In the genomic region with DNA sequence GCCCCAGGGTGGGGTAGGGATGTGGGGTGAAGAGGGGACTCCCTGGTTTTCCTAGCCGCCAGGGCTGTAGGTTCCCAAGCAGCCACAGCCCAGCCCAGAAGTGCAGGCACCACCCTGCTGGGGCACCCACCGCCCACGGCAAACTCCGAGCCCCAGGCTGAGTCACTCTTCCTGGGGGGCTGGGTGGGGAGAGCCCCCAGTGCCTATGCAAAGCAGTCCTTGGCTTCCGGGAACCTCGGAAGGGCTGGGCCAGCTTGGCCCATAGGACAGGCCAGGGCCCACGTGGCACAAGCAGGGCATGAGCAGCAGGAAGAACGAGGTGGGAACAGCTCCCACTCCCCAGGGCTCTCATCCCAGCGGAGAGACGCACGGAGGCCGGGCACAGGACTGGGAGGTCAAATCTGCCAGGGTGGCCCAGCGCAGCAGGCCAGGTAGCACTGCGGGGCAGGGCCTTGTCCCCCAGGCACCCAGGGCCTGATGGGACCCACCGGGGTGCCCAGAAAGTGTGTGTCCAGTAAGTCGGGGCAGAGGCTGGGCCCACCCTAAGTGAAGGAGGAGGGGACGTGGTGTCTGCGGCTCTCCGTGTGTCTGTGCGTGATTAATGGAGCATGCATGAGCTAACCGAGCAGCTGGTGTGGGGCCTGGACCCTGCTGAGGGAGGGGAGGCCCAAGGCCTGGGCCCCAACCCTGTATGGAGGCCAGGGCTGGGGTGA, we compare ENCODE assay signal across 9 cellular contexts. TPM values are rescaled to one million over a fixed set of nuclear protein-coding genes. Genes with fewer than 3 reads are reported as not detected.
A peak's percentile ranks its signal among the peaks of the same experiment; 100 is the strongest.
DNase-seq lines count a peak whose midpoint lies in the region; ATAC-seq and TF ChIP-seq lines count a peak whose summit lies in the region.
"Had no signal": no experiment of that assay in that cellular context is flagged by ENCODE, and none has a peak within 500 bp of the region (broad histone marks: within the 10 kb centered on the region; RNA-seq: fewer than 3 reads in every experiment).

No MANE protein-coding gene starts in this region.

- peaks cover 11 to 42% (median 33%) of the 10 kb centered on the region in 4 donors for H3K4me1 ChIP-seq in stomach

- H3K36me3 ChIP-seq in stomach, result no peaks in the 10 kb centered on the region

- no peak for TF ChIP-seq CTCF in stomach (IDR thresholded peaks at IDR 0.05)

- H3K27ac ChIP-seq in stomach, result peak overlapping the region in 2 of 5 donors; percentile 6 to 38

- in situ Hi-C loops in G401 (cut with HindIII; ENCODE audit: low sequenced_read_pairs), result no loop called here

- DNase-seq in activated naive CD4-positive, alpha-beta T cell treated with Interleukin-2 at 50 U/mL for 16 hours, result peak; percentile 87
- DNase-seq in activated naive CD4-positive, alpha-beta T cell (lab: John Stamatoyannopoulos, UW), result no peak
- DNase-seq in activated CD8-positive, alpha-beta memory T cell treated with anti-CD3 and anti-CD28 coated beads, Interleukin-2, amount 50 U/mL, for 4 hours, result peak; percentile 77
- DNase-seq in mesenteric fat pad (ENCODE audit: low spot score) (peak; percentile 82), stomach (peak; percentile 63), COLO668 (lab: John Stamatoyannopoulos, UW; ENCODE audit: unreplicated experiment) (no peak), G401 (ENCODE audit: low spot score) (no peak)
- DNase-seq: NCI-H1436 treated with DMSO at 0.1 percent for 48 hours had no signal

- TF ChIP-seq EP300 in stomach (IDR thresholded peaks at IDR 0.05), result no peak

- no peak for ATAC-seq in GM18870 (IDR thresholded peaks at IDR 0.05; ENCODE audit: unreplicated experiment)

- TF ChIP-seq POLR2A in stomach (IDR thresholded peaks at IDR 0.05), result no peak

- H3K9me3 ChIP-seq in stomach, result peaks cover 0 to 5% (median 0%) of the 10 kb centered on the region in 4 donors

- intact Hi-C loops in stomach (cut with DNase I; ENCODE audit: low total_unique reads), result no loop called here

- H3K27me3 ChIP-seq in stomach, result peaks cover 11 to 59% (median 43%) of the 10 kb centered on the region in 3 donors

- no peak overlapping the region for H3K4me3 ChIP-seq in stomach

- WGBS in stomach, 5 donors, result 57 to 82% (median 78%) methylated on average over 19 to 21 of the region's 21 CpGs

RNA-seq across cellular contexts. Expression of a gene that starts 4.6 kb away (rescaled TPM):
- total RNA-seq in mesenteric fat pad (not detected), stomach (1 to 10 TPM in 1 of 5 donors, under 1 TPM in 2, not detected in 2; 0.87 to 1.2 (median 0.92) TPM)
- under 1 TPM in 1 of 3 donors, not detected in 2; 0.03 TPM for polyA plus RNA-seq in stomach
- not detected in 2 replicates for total RNA-seq in G401 (2014; rRNA removed; shearing (Covaris generic))

RNA-seq across cellular contexts. Expression of a gene that starts 41.0 kb away (rescaled TPM):
- total RNA-seq in mesenteric fat pad, result not detected
- total RNA-seq in stomach, result not detected
- polyA plus RNA-seq in stomach, result not detected
- total RNA-seq in G401 (2014; rRNA removed; shearing (Covaris generic)), result not detected in 2 replicates

RNA-seq across cellular contexts. Expression of a gene that starts 56.6 kb away (rescaled TPM):
- total RNA-seq in mesenteric fat pad, result 124 TPM
- total RNA-seq in stomach, result 100 to 1,000 TPM in 3 of 5 donors, 10 to 100 TPM in 2; 51.9 to 802 (median 298) TPM
- 10 to 100 TPM; 75.6 to 87.6 (median 81.6) TPM for polyA plus RNA-seq in stomach
- total RNA-seq in G401 (2014; rRNA removed; shearing (Covaris generic)), result 106 and 157 TPM in 2 replicates

Comparison
In these comparisons a context has a peak if more than half of its experiments do, and no peak if none do; other contexts are left out.
1. DNase-seq: peak in activated naive CD4-positive, alpha-beta T cell treated with Interleukin-2 at 50 U/mL for 16 hours (single experiment), activated CD8-positive, alpha-beta memory T cell treated with anti-CD3 and anti-CD28 coated beads, Interleukin-2, amount 50 U/mL, for 4 hours (single experiment), mesenteric fat pad (single experiment) and stomach (single experiment); none in activated naive CD4-positive, alpha-beta T cell (0 of 4), COLO668 (single experiment) and G401 (single experiment).